In genomic region chr3:49175530-49175929, GRCh38 we compare ENCODE assay signal across 16 cellular contexts. TPM values are rescaled to one million over a fixed set of nuclear protein-coding genes. Genes with fewer than 3 reads are reported as not detected.
"Had no signal": no experiment of that assay in that cellular context is flagged by ENCODE, and none has a peak within 500 bp of the region (broad histone marks: within the 10 kb centered on the region; RNA-seq: fewer than 3 reads in every experiment).

No MANE protein-coding gene starts in this region.

- H3K9me3 Mint-ChIP-seq: naive thymus-derived CD8-positive, alpha-beta T cell had no signal

- DNase-seq: effector CD4-positive, alpha-beta T cell; foreskin melanocyte; head of caudate nucleus; hippocampal formation; mammary epithelial cell; mucosa of descending colon; naive thymus-derived CD8-positive, alpha-beta T cell; sigmoid colon; stimulated activated naive CD4-positive, alpha-beta T cell; stomach; substantia nigra; transverse colon had no signal

- H3K4me3 ChIP-seq: coronary artery, mucosa of descending colon, sigmoid colon, skin epidermis, stomach, thoracic aorta, transverse colon had no signal

- ATAC-seq: mucosa of descending colon; naive thymus-derived CD8-positive, alpha-beta T cell had no signal

- H3K4me3 Mint-ChIP-seq: naive thymus-derived CD8-positive, alpha-beta T cell had no signal

- H3K36me3 ChIP-seq: neutrophil, transverse colon had no signal

- H3K27me3 ChIP-seq: neutrophil, sigmoid colon, stomach, transverse colon had no signal

- H3K9me3 ChIP-seq: mucosa of descending colon, neutrophil, sigmoid colon, stomach, thoracic aorta, transverse colon had no signal

- H3K36me3 Mint-ChIP-seq: naive thymus-derived CD8-positive, alpha-beta T cell had no signal

- H3K27ac ChIP-seq: coronary artery, neutrophil, skin epidermis, stomach, thoracic aorta, transverse colon had no signal

RNA-seq across cellular contexts. Expression of gene LAMB2, which starts 42.7 kb away (rescaled TPM):
- polyA plus RNA-seq: naive thymus-derived CD8-positive, alpha-beta T cell had no signal
